Comparison of ENCODE assay signal across 8 cellular contexts in genomic region chr6:122033564-122034181, GRCh38.
DNase-seq lines count a peak whose midpoint lies in the region; ATAC-seq and TF ChIP-seq lines count a peak whose summit lies in the region.

No MANE protein-coding gene starts in this region.

- TF ChIP-seq CTCF in BJ (IDR thresholded peaks at IDR 0.05; ENCODE audit: insufficient read depth, low read depth, low read length) (peak; percentile 54), WERI-Rb-1 (IDR thresholded peaks at IDR 0.05; ENCODE audit: low read depth, low read length) (peak; percentile 23), retinal pigment epithelial cell (conservative IDR thresholded peaks at IDR 0.05; ENCODE audit: low read depth, low read length) (peak; percentile 49)

- H3K27me3 ChIP-seq in BJ (ENCODE audit: control insufficient read depth, insufficient read depth, low read length) (no peaks in the 10 kb centered on the region), WERI-Rb-1 (ENCODE audit: insufficient read depth, low read depth, severe bottlenecking) (no peaks in the 10 kb centered on the region)

- no peaks in the 10 kb centered on the region for H3K9me3 ChIP-seq in WERI-Rb-1 (ENCODE audit: severe bottlenecking)

- intact Hi-C loops in Right ventricle myocardium superior (cut with DNase I): loop anchor here (5.0 to 10.0 kb wide), 2 partner anchors 179 to 601 kb away; no protein-coding TSS in a partner anchor

- POLR2A ChIA-PET in BJ (lab: Charles Lee): interaction anchor here (0.7 kb wide), 1 partner anchor 99 kb away, joined by 3 read pairs; no protein-coding TSS in a partner anchor

- no peak overlapping the region for H3K27ac ChIP-seq in WERI-Rb-1

- CTCF ChIA-PET in BJ (lab: Yijun Ruan, JAX): interaction anchor here (0.6 to 3.1 kb wide), 12 partner anchors 9 to 603 kb away, joined by 3 to 7 read pairs (median 4); partner anchors contain the start of gene GJA1

- H3K36me3 ChIP-seq in BJ (ENCODE audit: control insufficient read depth, insufficient read depth, low read length) (no peaks in the 10 kb centered on the region), WERI-Rb-1 (no peaks in the 10 kb centered on the region)

- DNase-seq in BJ (ENCODE audit: low read depth): no peak
- DNase-seq in NCI-H2081 (lab: John Stamatoyannopoulos, UW): peak; percentile 43 to 74
- peak; percentile 16 for DNase-seq in WERI-Rb-1
- no peak for DNase-seq in Right ventricle myocardium superior
- no peak for DNase-seq in retinal pigment epithelial cell (ENCODE audit: low read depth)
- DNase-seq in activated gamma-delta T cell (lab: John Stamatoyannopoulos, UW): no peak

- peak; percentile 96 for ATAC-seq in GM18907 (IDR thresholded peaks at IDR 0.05; ENCODE audit: unreplicated experiment)
- peak; percentile 83 for ATAC-seq in HG03060 (IDR thresholded peaks at IDR 0.05; ENCODE audit: low read depth, unreplicated experiment)
- ATAC-seq in Right ventricle myocardium superior (ENCODE audit: poor library complexity): peak; percentile 93

- no peak overlapping the region for H3K4me3 ChIP-seq in BJ (ENCODE audit: low read depth, low read length)
- H3K4me3 ChIP-seq in WERI-Rb-1 (ENCODE audit: low read depth, low read length): no peak overlapping the region
- H3K4me3 ChIP-seq in retinal pigment epithelial cell (ENCODE audit: low read length): no peak overlapping the region

Comparison
In these comparisons a context has a peak if more than half of its experiments do, and no peak if none do; other contexts are left out.
1. DNase-seq: peak in NCI-H2081 (2 of 2) and WERI-Rb-1 (single experiment); none in BJ (single experiment), Right ventricle myocardium superior (single experiment), retinal pigment epithelial cell (single experiment) and activated gamma-delta T cell (single experiment).
2. Peak in every context shown above with its lines, with median percentiles within 50 percentile points of each other: CTCF ChIP-seq and ATAC-seq.